Comparison of ENCODE assay signal across 8 cellular contexts in the genomic region with DNA sequence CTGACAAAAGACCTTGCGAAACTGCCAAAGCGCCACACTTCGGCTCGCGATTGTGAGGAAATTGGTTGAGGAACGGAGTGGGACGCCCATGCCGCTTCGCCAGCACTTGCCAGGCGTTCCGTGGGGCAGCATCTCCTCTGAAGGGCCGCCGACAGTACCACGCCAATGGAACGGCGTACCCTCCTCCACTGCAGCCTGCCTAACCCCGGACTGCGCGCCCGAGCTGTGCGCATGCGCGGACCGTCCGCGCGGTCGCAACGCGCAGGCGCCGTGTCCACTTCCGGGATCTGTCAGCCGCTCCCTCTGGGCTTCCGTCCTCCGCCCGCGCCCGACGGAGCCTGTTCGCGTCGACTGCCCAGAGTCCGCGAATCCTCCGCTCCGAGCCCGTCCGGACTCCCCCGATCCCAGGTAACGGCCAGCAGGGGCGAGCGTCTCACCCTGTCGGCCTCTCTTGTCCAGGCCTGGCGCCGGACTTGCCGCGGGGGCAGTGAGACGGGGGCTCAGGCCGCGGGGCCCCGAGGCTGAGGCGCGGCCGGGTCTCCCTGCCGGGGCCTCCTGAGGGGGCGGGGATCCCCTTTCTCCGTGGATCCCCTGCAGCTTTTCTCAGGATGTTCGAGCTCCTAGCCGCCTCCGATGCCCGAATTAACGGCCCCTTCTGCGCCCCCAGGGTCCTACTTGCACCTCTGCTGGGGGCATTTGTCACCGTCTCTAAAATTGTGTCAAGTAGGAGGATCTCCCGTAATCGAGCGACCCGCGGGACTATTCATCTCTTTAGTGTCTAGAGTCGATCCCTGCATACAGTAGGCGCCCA. TPM values are rescaled to one million over a fixed set of nuclear protein-coding genes. Genes with fewer than 3 reads are reported as not detected.
DNase-seq lines count a peak whose midpoint lies in the region; ATAC-seq and TF ChIP-seq lines count a peak whose summit lies in the region.

A gene (plus strand): TSS at position 302 of the 811 bp plus-strand sequence. CDS start 7,456 bp downstream, outside the sequence.

- H3K36me3 ChIP-seq in WERI-Rb-1 (peaks cover 20% of the 10 kb centered on the region), breast epithelium (no peaks in the 10 kb centered on the region), iPS-20b (ENCODE audit: insufficient read depth, low read depth, low read length) (no peaks in the 10 kb centered on the region)

- peak; percentile 82 for DNase-seq in AG04450 (ENCODE audit: low read depth, low spot score)
- peak; percentile 97 for DNase-seq in NCI-H2227 (lab: John Stamatoyannopoulos, UW; ENCODE audit: unreplicated experiment)
- DNase-seq in WERI-Rb-1, result peak; percentile 92
- peak; percentile 85 to 92 for DNase-seq in breast epithelium (ENCODE audit: low spot score in 2 of 2)

- ATAC-seq in GM18907 (IDR thresholded peaks at IDR 0.05; ENCODE audit: unreplicated experiment) (peak; percentile 89), HG03139 (IDR thresholded peaks at IDR 0.05; ENCODE audit: unreplicated experiment) (peak; percentile 85)

- TF ChIP-seq CTCF in AG04450 (IDR thresholded peaks at IDR 0.05; ENCODE audit: low read depth, low read length) (peak; percentile 30), WERI-Rb-1 (IDR thresholded peaks at IDR 0.05; ENCODE audit: low read depth, low read length) (peak; percentile 32), breast epithelium (IDR thresholded peaks at IDR 0.05) (peak in 2 of 3 donors; percentile 15 to 30)

- H3K4me3 ChIP-seq in AG04450 (ENCODE audit: low read depth, low read length) (peak within 1 kb of the TSS; percentile 97), WERI-Rb-1 (ENCODE audit: low read depth, low read length) (peak within 1 kb of the TSS; percentile 98), breast epithelium (peak within 1 kb of the TSS; percentile 82 to 100 (median 99)), iPS-20b (ENCODE audit: low read length) (peak within 1 kb of the TSS; percentile 84), skin epidermis (peak within 1 kb of the TSS; percentile 75 to 95 (median 91))

- CTCF ChIA-PET in AG04450 (lab: Charles Lee), result interaction anchor here (1.0 to 1.9 kb wide), 4 partner anchors 12 to 289 kb away, joined by 4 to 10 read pairs (median 6); no protein-coding TSS in a partner anchor

- no peaks in the 10 kb centered on the region for H3K27me3 ChIP-seq in AG04450 (ENCODE audit: control insufficient read depth, insufficient read depth, low read length)
- H3K27me3 ChIP-seq in WERI-Rb-1 (ENCODE audit: insufficient read depth, low read depth, severe bottlenecking), result no peaks in the 10 kb centered on the region
- H3K27me3 ChIP-seq in breast epithelium, result no peaks in the 10 kb centered on the region
- H3K27me3 ChIP-seq in iPS-20b (ENCODE audit: insufficient read depth, low read length), result no peaks in the 10 kb centered on the region

- H3K9ac ChIP-seq in iPS-20b (ENCODE audit: low read depth, low read length), result peak within 1 kb of the TSS; percentile 93

- H3K27ac ChIP-seq in AG04450 (ENCODE audit: low read depth, low read length) (peak within 1 kb of the TSS; percentile 47), WERI-Rb-1 (peak within 1 kb of the TSS; percentile 88), breast epithelium (peak within 1 kb of the TSS; percentile 81 to 86), iPS-20b (ENCODE audit: low read length) (peak within 1 kb of the TSS; percentile 65), skin epidermis (peak within 1 kb of the TSS; percentile 78 to 99 (median 94))

- H3K9me3 ChIP-seq in AG04450 (ENCODE audit: control insufficient read depth, insufficient read depth, low read length) (no peaks in the 10 kb centered on the region), WERI-Rb-1 (ENCODE audit: severe bottlenecking) (no peaks in the 10 kb centered on the region), breast epithelium (no peaks in the 10 kb centered on the region), iPS-20b (ENCODE audit: insufficient read depth, low read depth, low read length) (no peaks in the 10 kb centered on the region)

- H3K4me1 ChIP-seq in breast epithelium (peaks cover 0 to 8% of the 10 kb centered on the region in 2 donors), iPS-20b (ENCODE audit: insufficient read depth, low read length) (no peaks in the 10 kb centered on the region; the same call in 1 of the 2 replicates)

- intact Hi-C loops in breast epithelium (cut with DNase I; ENCODE audit: low total_unique reads), result no loop called here

- POLR2A ChIA-PET in AG04450 (lab: Yijun Ruan, JAX), result interaction anchor here (0.5 to 1.2 kb wide), 3 partner anchors 46 to 90 kb away, joined by 3 to 8 read pairs (median 6); a partner anchor contains a TSS

- TF ChIP-seq POLR2A in breast epithelium (IDR thresholded peaks at IDR 0.05), result peak; percentile 69

RNA-seq across cellular contexts. Expression of the gene that starts here (rescaled TPM):
- polyA plus RNA-seq in AG04450 (2011; rRNA removed), result 259 and 282 TPM in 2 replicates
- polyA minus RNA-seq in AG04450 (2011; rRNA and poly(A)+ RNA removed), result 272 and 319 TPM in 2 replicates
- total RNA-seq in breast epithelium, result 100 to 1,000 TPM; 113 to 122 (median 117) TPM

Comparison
In these comparisons a context has a peak if more than half of its experiments do, and no peak if none do; other contexts are left out.
1. Peak in every context shown above with its lines: DNase-seq, ATAC-seq, H3K4me3 ChIP-seq and H3K27ac ChIP-seq.